In the genomic region with DNA sequence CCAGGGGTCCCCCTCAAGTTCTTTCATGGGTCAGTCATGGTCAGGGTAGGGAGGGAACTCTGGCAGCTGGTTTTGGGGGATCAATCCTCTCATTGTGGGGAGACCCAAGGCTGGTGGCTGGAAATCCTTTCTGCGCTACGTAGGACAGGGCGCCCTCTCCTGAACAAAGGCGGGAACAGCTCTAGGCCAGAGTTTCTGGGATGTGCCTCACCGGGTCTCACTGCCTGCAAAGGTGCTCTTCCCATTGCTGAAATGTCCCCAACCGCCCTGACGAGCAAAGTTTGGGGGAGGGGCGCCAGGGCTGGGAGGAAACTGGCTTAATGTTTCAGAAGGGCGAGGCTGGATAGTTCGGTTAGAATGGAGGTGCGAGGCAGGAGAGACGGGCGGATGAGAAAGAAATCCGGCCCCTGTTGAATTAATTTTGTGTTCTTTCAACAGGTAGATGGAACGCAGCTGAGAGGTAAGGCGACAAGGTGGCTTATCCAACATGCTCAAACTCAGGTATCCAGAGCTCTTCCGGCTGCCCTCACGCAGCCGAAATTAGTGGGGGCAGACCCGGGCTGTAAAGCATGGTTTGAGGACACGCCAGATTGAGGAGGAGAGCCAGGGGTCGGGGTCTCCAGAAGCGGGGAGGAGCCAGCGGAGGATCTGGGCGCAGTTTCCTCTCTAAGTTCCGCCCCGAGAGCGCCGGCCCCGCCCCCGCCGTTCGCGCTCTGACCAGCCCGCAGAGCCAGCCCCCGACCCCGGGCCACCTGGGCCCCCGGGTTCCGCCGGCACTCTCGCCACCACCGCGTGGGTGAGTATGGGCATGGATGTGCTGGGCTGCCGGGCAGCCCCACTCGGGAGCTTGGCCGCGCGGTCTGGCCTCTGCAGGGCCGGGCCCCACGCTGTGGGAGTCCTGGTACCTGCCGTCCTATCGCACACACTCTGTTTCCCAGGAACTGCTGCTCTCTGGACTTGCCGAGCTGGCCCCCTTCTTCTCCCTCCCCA, we compare ENCODE assay signal across 8 cellular contexts. TPM values are rescaled to one million over a fixed set of nuclear protein-coding genes. Genes with fewer than 3 reads are reported as not detected.
DNase-seq lines count a peak whose midpoint lies in the region; ATAC-seq and TF ChIP-seq lines count a peak whose summit lies in the region.

A gene (plus strand): TSS at position 705 of the 990 bp plus-strand sequence. CDS start 2,700 bp downstream, outside the sequence.

- no peaks in the 10 kb centered on the region for H3K9me3 Mint-ChIP-seq in activated T-helper 17 cell treated with anti-CD3 and anti-CD28 coated beads, Interleukin-2, amount 50 U/mL, for 72 hours
- H3K9me3 Mint-ChIP-seq in natural killer cell treated with Interleukin-12 subunit alpha and Interleukin-12 subunit beta and Interleukin-15 and Interleukin-18, amount 100 ng/mL, for 72 hours = no peaks in the 10 kb centered on the region

- peaks cover 17% of the 10 kb centered on the region for H3K4me1 Mint-ChIP-seq in activated T-helper 17 cell treated with anti-CD3 and anti-CD28 coated beads, Interleukin-2, amount 50 U/mL, for 72 hours
- H3K4me1 Mint-ChIP-seq in natural killer cell treated with Interleukin-12 subunit alpha and Interleukin-12 subunit beta and Interleukin-15 and Interleukin-18, amount 100 ng/mL, for 72 hours (ENCODE audit: low read depth in 2 of 2) = peaks cover 15 to 20% of the 10 kb centered on the region in 2 donors

- peak; percentile 83 for ATAC-seq in activated T-helper 17 cell treated with anti-CD3 and anti-CD28 coated beads, Interleukin-2, amount 50 U/mL, for 72 hours (replicated peaks)
- peak; percentile 83 to 89 for ATAC-seq in natural killer cell treated with Interleukin-12 subunit alpha and Interleukin-12 subunit beta and Interleukin-15 and Interleukin-18, amount 100 ng/mL, for 72 hours

- no peaks in the 10 kb centered on the region for H3K36me3 ChIP-seq in testis (ENCODE audit: low read depth, missing control alignments)

- peak within 1 kb of the TSS; percentile 94 for H3K4me3 Mint-ChIP-seq in activated T-helper 17 cell treated with anti-CD3 and anti-CD28 coated beads, Interleukin-2, amount 50 U/mL, for 72 hours
- peak within 1 kb of the TSS; percentile 100 for H3K4me3 Mint-ChIP-seq in natural killer cell treated with Interleukin-12 subunit alpha and Interleukin-12 subunit beta and Interleukin-15 and Interleukin-18, amount 100 ng/mL, for 72 hours

- H3K4me3 ChIP-seq in fibroblast of pulmonary artery (replicated peaks; ENCODE audit: low read depth, low read length) (peak within 1 kb of the TSS; percentile 69), testis (peak within 1 kb of the TSS; percentile 53 to 69)

- H3K27ac Mint-ChIP-seq in activated T-helper 17 cell treated with anti-CD3 and anti-CD28 coated beads, Interleukin-2, amount 50 U/mL, for 72 hours = peak within 1 kb of the TSS; percentile 94
- H3K27ac Mint-ChIP-seq in natural killer cell treated with Interleukin-12 subunit alpha and Interleukin-12 subunit beta and Interleukin-15 and Interleukin-18, amount 100 ng/mL, for 72 hours = peak within 1 kb of the TSS; percentile 87 to 95

- H3K36me3 Mint-ChIP-seq in activated T-helper 17 cell treated with anti-CD3 and anti-CD28 coated beads, Interleukin-2, amount 50 U/mL, for 72 hours (ENCODE audit: low read depth) = no peaks in the 10 kb centered on the region
- no peaks in the 10 kb centered on the region for H3K36me3 Mint-ChIP-seq in natural killer cell treated with Interleukin-12 subunit alpha and Interleukin-12 subunit beta and Interleukin-15 and Interleukin-18, amount 100 ng/mL, for 72 hours

- no peaks in the 10 kb centered on the region for H3K27me3 ChIP-seq in testis

- intact Hi-C loops in testis (cut with DNase I; ENCODE audit: low total_unique reads) = no loop called here

- H3K4me1 ChIP-seq in testis = peaks cover 6% of the 10 kb centered on the region

- H3K27me3 Mint-ChIP-seq in activated T-helper 17 cell treated with anti-CD3 and anti-CD28 coated beads, Interleukin-2, amount 50 U/mL, for 72 hours = no peaks in the 10 kb centered on the region
- no peaks in the 10 kb centered on the region for H3K27me3 Mint-ChIP-seq in natural killer cell treated with Interleukin-12 subunit alpha and Interleukin-12 subunit beta and Interleukin-15 and Interleukin-18, amount 100 ng/mL, for 72 hours

- TF ChIP-seq CTCF in fibroblast of pulmonary artery (IDR thresholded peaks at IDR 0.05; ENCODE audit: low read length, missing control alignments) (peak; percentile 73), testis (IDR thresholded peaks at IDR 0.05) (peak in 2 of 3 experiments; percentile 38 to 56)

- H3K27ac ChIP-seq in testis = peak within 1 kb of the TSS in 1 of 2 donors; percentile 6

- WGBS in testis, 2 donors = 1 to 3% methylated on average over 25 to 52 of the region's 53 CpGs

- H3K9me3 ChIP-seq in testis = no peaks in the 10 kb centered on the region

- peak in 9 of 14 donors; percentile 9 to 43 (median 29) for DNase-seq in C1 segment of cervical spinal cord (lab: John Stamatoyannopoulos, UW)
- peak; percentile 47 for DNase-seq in GM19240 (ENCODE audit: insufficient read length, low spot score)
- DNase-seq in HK-2 (ENCODE audit: unreplicated experiment) = peak; percentile 69
- DNase-seq in OCI-M2 (lab: John Stamatoyannopoulos, UW; ENCODE audit: unreplicated experiment) = peak; percentile 43
- DNase-seq in fibroblast of pulmonary artery (ENCODE audit: low read depth) = peak; percentile 55
- DNase-seq in natural killer cell treated with Interleukin-12 subunit alpha and Interleukin-12 subunit beta and Interleukin-15 and Interleukin-18, amount 100 ng/mL, for 72 hours (ENCODE audit: low spot score) = peak; percentile 72
- peak; percentile 71 for DNase-seq in testis

- TF ChIP-seq POLR2A in testis (IDR thresholded peaks at IDR 0.05) = no peak

RNA-seq across cellular contexts. Expression of the gene that starts here (rescaled TPM):
- 10 to 100 TPM; 25.6 to 31.8 TPM for total RNA-seq in activated T-helper 17 cell treated with anti-CD3 and anti-CD28 coated beads, Interleukin-2, amount 50 U/mL, for 72 hours
- total RNA-seq in natural killer cell treated with Interleukin-12 subunit alpha and Interleukin-12 subunit beta and Interleukin-15 and Interleukin-18, amount 100 ng/mL, for 72 hours = 10 to 100 TPM; 15.5 to 30.0 TPM
- total RNA-seq in testis = 10 to 100 TPM; 40.5 to 56.8 TPM
- polyA plus RNA-seq in testis (ENCODE audit: insufficient read depth, low read depth, low replicate concordance) = 54.4 TPM
